Comparison of ENCODE assay signal across 22 cellular contexts in the genomic region with DNA sequence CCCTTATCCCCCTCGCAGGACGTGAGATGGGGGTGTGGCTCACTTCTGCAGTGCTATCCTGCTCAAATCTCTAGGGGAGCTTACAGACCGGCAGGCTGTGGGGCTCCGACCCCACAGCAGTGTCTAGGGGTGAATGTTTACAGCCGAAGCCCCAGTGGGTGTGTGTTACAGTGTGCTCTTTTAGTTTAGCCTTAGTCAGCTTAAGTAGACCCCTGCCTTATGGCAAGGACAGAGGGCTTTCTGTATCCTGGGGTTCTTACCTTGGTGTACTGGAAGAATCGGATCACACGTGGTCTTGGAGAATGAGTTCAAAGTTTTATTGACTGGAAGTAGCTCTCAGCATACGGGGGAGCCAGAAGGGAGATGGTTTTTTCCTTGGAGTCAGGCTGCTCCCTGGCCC.
DNase-seq lines count a peak whose midpoint lies in the region; ATAC-seq and TF ChIP-seq lines count a peak whose summit lies in the region.
"Had no signal": no experiment of that assay in that cellular context is flagged by ENCODE, and none has a peak within 500 bp of the region (broad histone marks: within the 10 kb centered on the region; RNA-seq: fewer than 3 reads in every experiment).

No MANE protein-coding gene starts in this region.

- H3F3A ChIP-seq in neural progenitor cell (ENCODE audit: low read depth) = no peaks in the 10 kb centered on the region

- H3K27me3 Mint-ChIP-seq in Caco-2 (ENCODE audit: insufficient read depth, unreplicated experiment) (no peaks in the 10 kb centered on the region), neural progenitor cell (ENCODE audit: insufficient read depth, low read depth) (peaks cover 3% of the 10 kb centered on the region)
- H3K27me3 Mint-ChIP-seq: CD4-positive, alpha-beta T cell had no signal

- DNase-seq in Caco-2 = peak in 1 of 2 experiments; percentile 5
- peak; percentile 53 for DNase-seq in NAMALWA (ENCODE audit: low spot score)
- DNase-seq in neural progenitor cell (ENCODE audit: low spot score) = no peak
- DNase-seq in NCI-H82 treated with DMSO at 0.1 percent for 48 hours (lab: John Stamatoyannopoulos, UW; ENCODE audit: unreplicated experiment) = no peak
- no peak for DNase-seq in upper lobe of right lung
- DNase-seq in amniotic stem cell (lab: John Stamatoyannopoulos, UW) = no peak
- DNase-seq: BE2C; CD4-positive, alpha-beta T cell; COR-L47; DND-41; H7; MV-4-11; NCI-H1694; NCI-H2081; NCI-H2171; NCI-H526 treated with DMSO at 0.1 percent for 48 hours; PC-9; SIG-M5; SK-N-SH had no signal

- ATAC-seq in GM19035 (IDR thresholded peaks at IDR 0.05; ENCODE audit: unreplicated experiment) = peak; percentile 3
- ATAC-seq in upper lobe of right lung = no peak
- ATAC-seq: A549 had no signal

- H3K9me3 Mint-ChIP-seq in Caco-2 (ENCODE audit: unreplicated experiment) (no peaks in the 10 kb centered on the region), neural progenitor cell (no peaks in the 10 kb centered on the region)
- H3K9me3 Mint-ChIP-seq: CD4-positive, alpha-beta T cell had no signal

- no peaks in the 10 kb centered on the region for H3K79me2 ChIP-seq in neural progenitor cell (ENCODE audit: low read depth)

- H3K9ac ChIP-seq in neural progenitor cell = no peak overlapping the region
- H3K9ac ChIP-seq: KMS-11, SK-N-SH had no signal

- H3K4me2 ChIP-seq in neural progenitor cell = no peak overlapping the region
- H3K4me2 ChIP-seq: A549, KMS-11, PC-9, SK-N-SH had no signal

- H3K4me3 Mint-ChIP-seq in Caco-2 (ENCODE audit: unreplicated experiment) (peak overlapping the region; percentile 84), neural progenitor cell (no peak overlapping the region)
- H3K4me3 Mint-ChIP-seq: CD4-positive, alpha-beta T cell had no signal

- peak overlapping the region; percentile 79 for H3K27ac Mint-ChIP-seq in Caco-2 (ENCODE audit: unreplicated experiment)
- H3K27ac Mint-ChIP-seq in neural progenitor cell = no peak overlapping the region
- H3K27ac Mint-ChIP-seq: CD4-positive, alpha-beta T cell had no signal

- intact Hi-C loops in Caco-2 (cut with micrococcal nuclease; ENCODE audit: unreplicated experiment) = loop anchor here (1.0 to 10.0 kb wide), 3 partner anchors 9 to 562 kb away; no protein-coding TSS in a partner anchor
- intact Hi-C loops in upper lobe of right lung (cut with DNase I) = no loop called here

- POLR2A ChIA-PET in Caco-2 (lab: Charles Lee) = interaction anchor here (0.9 kb wide), 1 partner anchor 9 kb away, joined by 3 read pairs; no protein-coding TSS in a partner anchor

- no TSS peak for BruUV-seq in Caco-2 (replicated peaks; lab: Mats Ljungman, UMichigan)

- H2AFZ ChIP-seq in neural progenitor cell (replicated peaks) = peak overlapping the region; percentile 28
- H2AFZ ChIP-seq: PC-9 had no signal

- H3K4me1 ChIP-seq in Caco-2 = 0 out of 2 replicates have a peak, but pooled peaks cover 4% of the 10 kb centered on the region
- H3K4me1 ChIP-seq in neural progenitor cell = no peaks in the 10 kb centered on the region
- H3K4me1 ChIP-seq in upper lobe of right lung = no peaks in the 10 kb centered on the region
- H3K4me1 ChIP-seq: A549, BE2C had no signal

- CTCF ChIA-PET in Caco-2 (lab: Charles Lee) = no interaction called here

- H3K36me3 Mint-ChIP-seq in Caco-2 (ENCODE audit: insufficient read depth, unreplicated experiment) (peaks cover 9% of the 10 kb centered on the region), neural progenitor cell (no peaks in the 10 kb centered on the region)

- no peak for TF ChIP-seq CTCF in Caco-2 (IDR thresholded peaks at IDR 0.05; ENCODE audit: insufficient read depth in 1 of 2, low read depth in 1 of 2, low read length in 1 of 2, severe bottlenecking in 1 of 2, unreplicated experiment in 1 of 2)
- no peak for TF ChIP-seq CTCF in neural progenitor cell (IDR thresholded peaks at IDR 0.05)
- no peak for TF ChIP-seq CTCF in upper lobe of right lung (IDR thresholded peaks at IDR 0.05)

- peaks cover 5% of the 10 kb centered on the region for H3K4me1 Mint-ChIP-seq in Caco-2 (ENCODE audit: low read depth, unreplicated experiment)
- H3K4me1 Mint-ChIP-seq in neural progenitor cell = peaks cover 10% of the 10 kb centered on the region

- H3K4me3 ChIP-seq in Caco-2 (ENCODE audit: low read depth, low read length) (peak overlapping the region; percentile 43), neural progenitor cell (no peak overlapping the region), upper lobe of right lung (no peak overlapping the region)
- H3K4me3 ChIP-seq: A549, PC-9 had no signal

- H3K9me3 ChIP-seq in Caco-2 = no peaks in the 10 kb centered on the region
- H3K9me3 ChIP-seq in neural progenitor cell (ENCODE audit: low read depth) = no peaks in the 10 kb centered on the region
- no peaks in the 10 kb centered on the region for H3K9me3 ChIP-seq in upper lobe of right lung
- H3K9me3 ChIP-seq: A549, BE2C, SK-N-SH had no signal

- H3K27me3 ChIP-seq in Caco-2 (replicated peaks; ENCODE audit: control insufficient read depth, insufficient read depth, low read length) (no peaks in the 10 kb centered on the region), neural progenitor cell (no peaks in the 10 kb centered on the region), upper lobe of right lung (no peaks in the 10 kb centered on the region)
- H3K27me3 ChIP-seq: BE2C had no signal

- no peaks in the 10 kb centered on the region for H3K36me3 ChIP-seq in Caco-2 (ENCODE audit: control insufficient read depth, insufficient read depth, low read length)
- H3K36me3 ChIP-seq in neural progenitor cell = no peaks in the 10 kb centered on the region
- no peaks in the 10 kb centered on the region for H3K36me3 ChIP-seq in upper lobe of right lung
- H3K36me3 ChIP-seq: BE2C had no signal

- H3K27ac ChIP-seq in neural progenitor cell (no peak overlapping the region), upper lobe of right lung (no peak overlapping the region)
- H3K27ac ChIP-seq: A549, KMS-11, PC-9 had no signal

- H4K20me1 ChIP-seq in neural progenitor cell (ENCODE audit: low read depth) = no peaks in the 10 kb centered on the region
